12 cellular contexts compared by ENCODE assay signal in the genomic region with DNA sequence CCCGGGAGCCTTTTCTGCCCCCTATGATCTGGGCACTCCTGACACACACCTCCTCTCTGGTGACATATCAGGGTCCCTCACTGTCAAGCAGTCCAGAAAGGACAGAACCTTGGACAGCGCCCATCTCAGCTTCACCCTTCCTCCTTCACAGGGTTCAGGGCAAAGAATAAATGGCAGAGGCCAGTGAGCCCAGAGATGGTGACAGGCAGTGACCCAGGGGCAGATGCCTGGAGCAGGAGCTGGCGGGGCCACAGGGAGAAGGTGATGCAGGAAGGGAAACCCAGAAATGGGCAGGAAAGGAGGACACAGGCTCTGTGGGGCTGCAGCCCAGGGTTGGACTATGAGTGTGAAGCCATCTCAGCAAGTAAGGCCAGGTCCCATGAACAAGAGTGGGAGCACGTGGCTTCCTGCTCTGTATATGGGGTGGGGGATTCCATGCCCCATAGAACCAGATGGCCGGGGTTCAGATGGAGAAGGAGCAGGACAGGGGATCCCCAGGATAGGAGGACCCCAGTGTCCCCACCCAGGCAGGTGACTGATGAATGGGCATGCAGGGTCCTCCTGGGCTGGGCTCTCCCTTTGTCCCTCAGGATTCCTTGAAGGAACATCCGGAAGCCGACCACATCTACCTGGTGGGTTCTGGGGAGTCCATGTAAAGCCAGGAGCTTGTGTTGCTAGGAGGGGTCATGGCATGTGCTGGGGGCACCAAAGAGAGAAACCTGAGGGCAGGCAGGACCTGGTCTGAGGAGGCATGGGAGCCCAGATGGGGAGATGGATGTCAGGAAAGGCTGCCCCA. TPM values are rescaled to one million over a fixed set of nuclear protein-coding genes. Genes with fewer than 3 reads are reported as not detected.
A peak's percentile ranks its signal among the peaks of the same experiment; 100 is the strongest.
DNase-seq lines count a peak whose midpoint lies in the region; ATAC-seq and TF ChIP-seq lines count a peak whose summit lies in the region.
"Had no signal": no experiment of that assay in that cellular context is flagged by ENCODE, and none has a peak within 500 bp of the region (broad histone marks: within the 10 kb centered on the region; RNA-seq: fewer than 3 reads in every experiment).

No MANE protein-coding gene starts in this region.

- H3K27ac Mint-ChIP-seq in GM23338 (no peak overlapping the region), WTC11 (no peak overlapping the region)
- H3K27ac Mint-ChIP-seq: IgD-negative memory B cell had no signal

- H3K4me3 ChIP-seq in GM23338 (no peak overlapping the region), left lung (no peak overlapping the region)
- H3K4me3 ChIP-seq: pancreas had no signal

- DNase-seq in CD1c-positive myeloid dendritic cell (ENCODE audit: extremely low spot score) (peak; percentile 9), GM23338 (ENCODE audit: low spot score) (peak; percentile 60), WTC11 (ENCODE audit: low spot score) (peak; percentile 36), left lung (no peak), omental fat pad (ENCODE audit: low spot score) (no peak)
- DNase-seq: left cardiac atrium had no signal

- no peak for TF ChIP-seq CTCF in GM23338 (conservative IDR thresholded peaks at IDR 0.05; ENCODE audit: low read depth in 2 of 2)
- no peak for TF ChIP-seq CTCF in WTC11 (IDR thresholded peaks at IDR 0.05)
- no peak for TF ChIP-seq CTCF in left lung (IDR thresholded peaks at IDR 0.05)
- TF ChIP-seq CTCF in omental fat pad (IDR thresholded peaks at IDR 0.05), result no peak

- H3K36me3 ChIP-seq in GM23338 (ENCODE audit: insufficient read depth), result no peaks in the 10 kb centered on the region
- H3K36me3 ChIP-seq in left lung, result no peaks in the 10 kb centered on the region
- H3K36me3 ChIP-seq: pancreas had no signal

- ATAC-seq in GM23338 (peak; percentile 74), WTC11 (peak; percentile 63), left lung (peak; percentile 43), omental fat pad (ENCODE audit: low FRiP score) (no peak), HG03521 (IDR thresholded peaks at IDR 0.05; ENCODE audit: unreplicated experiment) (no peak), GM19467 (IDR thresholded peaks at IDR 0.05; ENCODE audit: unreplicated experiment) (no peak), GM18861 (IDR thresholded peaks at IDR 0.05; ENCODE audit: unreplicated experiment) (no peak)
- ATAC-seq: left cardiac atrium had no signal

- H4K20me1 ChIP-seq in GM23338 (replicated peaks; ENCODE audit: insufficient read depth), result no peaks in the 10 kb centered on the region

- H3K27ac ChIP-seq in GM23338 (ENCODE audit: low read depth) (no peak overlapping the region), left lung (no peak overlapping the region)
- H3K27ac ChIP-seq: pancreas had no signal

- H3F3A ChIP-seq in GM23338 (replicated peaks; ENCODE audit: low read depth), result no peaks in the 10 kb centered on the region

- no peak overlapping the region for H3K4me2 ChIP-seq in GM23338

- H3K27me3 Mint-ChIP-seq in GM23338 (ENCODE audit: insufficient read depth, low read depth, poor library complexity), result peaks cover 14% of the 10 kb centered on the region
- peaks cover 22% of the 10 kb centered on the region for H3K27me3 Mint-ChIP-seq in WTC11 (ENCODE audit: low read depth)

- no peaks in the 10 kb centered on the region for H3K36me3 Mint-ChIP-seq in GM23338 (ENCODE audit: low read depth)
- H3K36me3 Mint-ChIP-seq in WTC11, result no peaks in the 10 kb centered on the region
- H3K36me3 Mint-ChIP-seq: IgD-negative memory B cell had no signal

- H3K4me1 ChIP-seq in GM23338 (ENCODE audit: insufficient read depth), result no peaks in the 10 kb centered on the region
- H3K4me1 ChIP-seq in left lung, result peaks cover 0 to 16% of the 10 kb centered on the region in 2 donors

- CTCF ChIA-PET in WTC11 (lab: Charles Lee), result interaction anchor here (0.7 to 4.7 kb wide), 4 partner anchors 9 to 55 kb away, joined by 3 to 34 read pairs (median 4); no protein-coding TSS in a partner anchor

- H3K9me3 Mint-ChIP-seq in GM23338, result no peaks in the 10 kb centered on the region
- H3K9me3 Mint-ChIP-seq in WTC11, result no peaks in the 10 kb centered on the region

- H3K9me2 ChIP-seq in GM23338 (ENCODE audit: insufficient read depth), result no peaks in the 10 kb centered on the region

- H3K4me1 Mint-ChIP-seq in GM23338 (peaks cover under 1% of the 10 kb centered on the region; the same call in 1 of the 3 replicates), WTC11 (no peaks in the 10 kb centered on the region)

- H3K9me3 ChIP-seq in left lung, result peaks cover 0 to 10% of the 10 kb centered on the region in 2 donors
- H3K9me3 ChIP-seq: pancreas had no signal

- no peak overlapping the region for H3K4me3 Mint-ChIP-seq in GM23338
- no peak overlapping the region for H3K4me3 Mint-ChIP-seq in WTC11
- H3K4me3 Mint-ChIP-seq: IgD-negative memory B cell had no signal

- peaks cover 9% of the 10 kb centered on the region for H3K27me3 ChIP-seq in GM23338 (ENCODE audit: insufficient read depth)
- H3K27me3 ChIP-seq in left lung, result peaks cover 0 to 50% of the 10 kb centered on the region in 2 donors
- H3K27me3 ChIP-seq: pancreas had no signal

- intact Hi-C loops in left lung (cut with DNase I), result no loop called here

- POLR2A ChIA-PET in WTC11 (lab: Charles Lee), result no interaction called here

- no peaks in the 10 kb centered on the region for H3K79me2 ChIP-seq in GM23338 (replicated peaks; ENCODE audit: insufficient read depth)

- H2AFZ ChIP-seq in GM23338, result no peak overlapping the region

TF ChIP-seq in GM23338, 12 proteins besides CTCF, POLR2A, EP300 and RAD21 (continues in another document):
- TF ChIP-seq, protein P1, sequence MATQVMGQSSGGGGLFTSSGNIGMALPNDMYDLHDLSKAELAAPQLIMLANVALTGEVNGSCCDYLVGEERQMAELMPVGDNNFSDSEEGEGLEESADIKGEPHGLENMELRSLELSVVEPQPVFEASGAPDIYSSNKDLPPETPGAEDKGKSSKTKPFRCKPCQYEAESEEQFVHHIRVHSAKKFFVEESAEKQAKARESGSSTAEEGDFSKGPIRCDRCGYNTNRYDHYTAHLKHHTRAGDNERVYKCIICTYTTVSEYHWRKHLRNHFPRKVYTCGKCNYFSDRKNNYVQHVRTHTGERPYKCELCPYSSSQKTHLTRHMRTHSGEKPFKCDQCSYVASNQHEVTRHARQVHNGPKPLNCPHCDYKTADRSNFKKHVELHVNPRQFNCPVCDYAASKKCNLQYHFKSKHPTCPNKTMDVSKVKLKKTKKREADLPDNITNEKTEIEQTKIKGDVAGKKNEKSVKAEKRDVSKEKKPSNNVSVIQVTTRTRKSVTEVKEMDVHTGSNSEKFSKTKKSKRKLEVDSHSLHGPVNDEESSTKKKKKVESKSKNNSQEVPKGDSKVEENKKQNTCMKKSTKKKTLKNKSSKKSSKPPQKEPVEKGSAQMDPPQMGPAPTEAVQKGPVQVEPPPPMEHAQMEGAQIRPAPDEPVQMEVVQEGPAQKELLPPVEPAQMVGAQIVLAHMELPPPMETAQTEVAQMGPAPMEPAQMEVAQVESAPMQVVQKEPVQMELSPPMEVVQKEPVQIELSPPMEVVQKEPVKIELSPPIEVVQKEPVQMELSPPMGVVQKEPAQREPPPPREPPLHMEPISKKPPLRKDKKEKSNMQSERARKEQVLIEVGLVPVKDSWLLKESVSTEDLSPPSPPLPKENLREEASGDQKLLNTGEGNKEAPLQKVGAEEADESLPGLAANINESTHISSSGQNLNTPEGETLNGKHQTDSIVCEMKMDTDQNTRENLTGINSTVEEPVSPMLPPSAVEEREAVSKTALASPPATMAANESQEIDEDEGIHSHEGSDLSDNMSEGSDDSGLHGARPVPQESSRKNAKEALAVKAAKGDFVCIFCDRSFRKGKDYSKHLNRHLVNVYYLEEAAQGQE (IDR thresholded peaks at IDR 0.05; ENCODE audit: unreplicated experiment), result peak; percentile 85

TF ChIP-seq in WTC11, 78 proteins besides CTCF, POLR2A, EP300 and RAD21 (continues in another document):
- TF ChIP-seq GRHL2 (CRISPR knock-in tag; IDR thresholded peaks at IDR 0.05; ENCODE audit: insufficient replicate concordance, severe bottlenecking) (no peak), ZNF232 (CRISPR knock-in tag; IDR thresholded peaks at IDR 0.05) (no peak), HMGA2 (CRISPR knock-in tag; IDR thresholded peaks at IDR 0.05) (no peak), ELF4 (CRISPR knock-in tag; IDR thresholded peaks at IDR 0.05; ENCODE audit: low read depth) (no peak)
- TF ChIP-seq, protein P2, sequence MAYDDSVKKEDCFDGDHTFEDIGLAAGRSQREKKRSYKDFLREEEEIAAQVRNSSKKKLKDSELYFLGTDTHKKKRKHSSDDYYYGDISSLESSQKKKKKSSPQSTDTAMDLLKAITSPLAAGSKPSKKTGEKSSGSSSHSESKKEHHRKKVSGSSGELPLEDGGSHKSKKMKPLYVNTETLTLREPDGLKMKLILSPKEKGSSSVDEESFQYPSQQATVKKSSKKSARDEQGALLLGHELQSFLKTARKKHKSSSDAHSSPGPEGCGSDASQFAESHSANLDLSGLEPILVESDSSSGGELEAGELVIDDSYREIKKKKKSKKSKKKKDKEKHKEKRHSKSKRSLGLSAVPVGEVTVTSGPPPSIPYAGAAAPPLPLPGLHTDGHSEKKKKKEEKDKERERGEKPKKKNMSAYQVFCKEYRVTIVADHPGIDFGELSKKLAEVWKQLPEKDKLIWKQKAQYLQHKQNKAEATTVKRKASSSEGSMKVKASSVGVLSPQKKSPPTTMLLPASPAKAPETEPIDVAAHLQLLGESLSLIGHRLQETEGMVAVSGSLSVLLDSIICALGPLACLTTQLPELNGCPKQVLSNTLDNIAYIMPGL (CRISPR knock-in tag; IDR thresholded peaks at IDR 0.05), result no peak

RNA-seq across cellular contexts. Expression of a gene that starts 8.5 kb away (rescaled TPM):
- 0.24 and 0.50 TPM in 2 replicates for total RNA-seq in GM23338 (2014; rRNA removed; shearing (Covaris generic))
- not detected in 2 replicates for polyA plus RNA-seq in GM23338 (2016; fragmentation: Nextera tagmentation; extraction: Ambion mirVana)
- total RNA-seq in WTC11 (2021) (0.15 to 0.21 TPM (median 0.18 TPM) in 3 replicates), left lung (under 1 TPM; 0.18 to 0.44 TPM), omental fat pad (not detected)
- total RNA-seq: left cardiac atrium, temporal lobe had no signal
- polyA plus RNA-seq: IgD-negative memory B cell had no signal

RNA-seq across cellular contexts. Expression of a gene that starts 11.8 kb away (rescaled TPM):
- not detected in 2 replicates for total RNA-seq in GM23338 (2014; rRNA removed; shearing (Covaris generic))
- not detected in 2 replicates for polyA plus RNA-seq in GM23338 (2016; fragmentation: Nextera tagmentation; extraction: Ambion mirVana)
- total RNA-seq in WTC11 (2021), result 0.23 to 1.3 TPM (median 0.46 TPM) in 3 replicates
- 10 to 100 TPM; 21.2 to 31.1 TPM for total RNA-seq in left lung
- total RNA-seq in omental fat pad, result not detected
- total RNA-seq: left cardiac atrium had no signal
- polyA plus RNA-seq: IgD-negative memory B cell had no signal

RNA-seq across cellular contexts. Expression of a gene that starts 58.7 kb away (rescaled TPM):
- total RNA-seq in GM23338 (2014; rRNA removed; shearing (Covaris generic)), result not detected in 2 replicates
- polyA plus RNA-seq in GM23338 (2016; fragmentation: Nextera tagmentation; extraction: Ambion mirVana), result not detected in 2 replicates
- 0.37 to 0.53 TPM (median 0.41 TPM) in 3 replicates for total RNA-seq in WTC11 (2021)
- 1,000 to 10,000 TPM in 1 of 2 donors, 100 to 1,000 TPM in 1; 367 to 1,560 TPM for total RNA-seq in left lung
- total RNA-seq in omental fat pad, result under 1 TPM in 1 of 4 donors, not detected in 3; 0.19 TPM
- polyA plus RNA-seq: IgD-negative memory B cell had no signal

Comparison
In these comparisons a context has a peak if more than half of its experiments do, and no peak if none do; other contexts are left out.
1. DNase-seq: peak in CD1c-positive myeloid dendritic cell (single experiment), GM23338 (single experiment) and WTC11 (single experiment); none in left lung (0 of 2) and omental fat pad (single experiment).
2. ATAC-seq: peak in GM23338 (single experiment), WTC11 (single experiment) and left lung (single experiment); none in omental fat pad (single experiment), HG03521 (single experiment), GM19467 (single experiment) and GM18861 (single experiment).
3. RNA of a gene that starts 58.7 kb away (total RNA-seq): 367 to 1,560 TPM in left lung; 0.37 to 0.53 TPM in WTC11, 0.19 TPM in omental fat pad and not detected in GM23338; every median in the first group is over 100 times any median in the second.